ENCODE assay signal across 28 cellular contexts in the genomic region with DNA sequence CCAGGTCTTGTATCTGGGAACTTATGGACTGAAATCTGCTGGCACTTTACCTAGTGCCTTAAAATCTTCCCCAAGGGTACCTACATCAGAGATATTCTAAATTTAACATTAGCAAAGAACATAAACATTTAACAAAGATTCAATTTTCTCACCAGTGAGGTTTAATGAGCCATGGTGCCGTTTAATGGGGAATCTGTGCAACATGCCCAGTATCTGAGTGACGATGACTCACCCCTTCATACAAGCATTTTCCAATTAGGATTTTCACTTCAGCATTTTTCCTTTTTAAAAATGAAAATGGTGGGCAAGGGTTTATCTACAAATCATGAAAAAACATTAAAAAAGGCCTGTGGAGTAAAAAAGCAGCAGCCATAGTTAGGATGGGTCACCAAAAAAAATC.
A peak's percentile ranks its signal among the peaks of the same experiment; 100 is the strongest.
DNase-seq lines count a peak whose midpoint lies in the region; ATAC-seq and TF ChIP-seq lines count a peak whose summit lies in the region.
"Had no signal": no experiment of that assay in that cellular context is flagged by ENCODE, and none has a peak within 500 bp of the region (broad histone marks: within the 10 kb centered on the region; RNA-seq: fewer than 3 reads in every experiment).

No MANE protein-coding gene starts in this region.

- 35 to 77% methylated on average over 2 of the region's 2 CpGs for WGBS in body of pancreas, 2 donors

- no peaks in the 10 kb centered on the region for H3K9me3 ChIP-seq in body of pancreas
- H3K9me3 ChIP-seq: esophagus muscularis mucosa, SJSA1, suprapubic skin had no signal

- H3K36me3 ChIP-seq in body of pancreas (replicated peaks in 1 of 2; ENCODE audit: insufficient read depth in 1 of 2, low read depth in 2 of 2) = no peaks in the 10 kb centered on the region
- H3K36me3 ChIP-seq: esophagus muscularis mucosa, SJSA1, suprapubic skin had no signal

- DNase-seq in A172 (ENCODE audit: low spot score) (peak; percentile 16), M059J (ENCODE audit: low read depth) (peak; percentile 16), astrocyte of the hippocampus (ENCODE audit: low read depth, low spot score) (peak; percentile 66), glomerular visceral epithelial cell (ENCODE audit: extremely low spot score) (peak; percentile 43), body of pancreas (no peak)
- DNase-seq: activated CD4-positive, alpha-beta T cell treated with anti-CD3 and anti-CD28 coated beads for 48 hours; activated naive CD4-positive, alpha-beta T cell treated with anti-CD3 and anti-CD28 coated beads, Interleukin-2, amount 50 U/mL, for 16 hours; anterior cingulate cortex; CD4-positive, alpha-beta memory T cell; DMS 273 treated with DMSO at 0.1 percent for 48 hours; hippocampal formation; IMR-90; NCI-H2107; NCI-H774; nephron progenitor cell; retina; small intestine; stimulated activated naive CD4-positive, alpha-beta T cell treated with Interleukin-2 at 50 U/mL for 16 hours; T-cell had no signal

- H3K27me3 ChIP-seq in body of pancreas = no peaks in the 10 kb centered on the region
- H3K27me3 ChIP-seq: esophagus muscularis mucosa, SJSA1, suprapubic skin had no signal

- intact Hi-C loops in body of pancreas (cut with DNase I) = no loop called here

- TF ChIP-seq POLR2A in body of pancreas (IDR thresholded peaks at IDR 0.05) = no peak

- no peak for TF ChIP-seq CTCF in body of pancreas (IDR thresholded peaks at IDR 0.05)

- H3K27ac ChIP-seq in body of pancreas = no peak overlapping the region
- H3K27ac ChIP-seq: esophagus muscularis mucosa, RWPE1, SJSA1, suprapubic skin had no signal

- ATAC-seq in body of pancreas (no peak), HG03039 (IDR thresholded peaks at IDR 0.05; ENCODE audit: unreplicated experiment) (no peak), GM21367 (IDR thresholded peaks at IDR 0.05; ENCODE audit: unreplicated experiment) (no peak), GM19328 (IDR thresholded peaks at IDR 0.05; ENCODE audit: unreplicated experiment) (no peak)
- ATAC-seq: activated T-helper 17 cell treated with anti-CD3 and anti-CD28 coated beads, Interleukin-2, amount 50 U/mL, for 72 hours; HCT116; T-cell had no signal

- no peak overlapping the region for H3K4me3 ChIP-seq in body of pancreas
- H3K4me3 ChIP-seq: esophagus muscularis mucosa, SJSA1, suprapubic skin had no signal

- H3K4me1 ChIP-seq in body of pancreas = no peaks in the 10 kb centered on the region
- H3K4me1 ChIP-seq: esophagus muscularis mucosa, SJSA1, suprapubic skin had no signal

Comparison
In these comparisons a context has a peak if more than half of its experiments do, and no peak if none do; other contexts are left out.
1. DNase-seq: peak in A172 (single experiment), M059J (single experiment), astrocyte of the hippocampus (single experiment) and glomerular visceral epithelial cell (single experiment); none in body of pancreas (0 of 4).